8 cellular contexts compared by ENCODE assay signal in the genomic region with DNA sequence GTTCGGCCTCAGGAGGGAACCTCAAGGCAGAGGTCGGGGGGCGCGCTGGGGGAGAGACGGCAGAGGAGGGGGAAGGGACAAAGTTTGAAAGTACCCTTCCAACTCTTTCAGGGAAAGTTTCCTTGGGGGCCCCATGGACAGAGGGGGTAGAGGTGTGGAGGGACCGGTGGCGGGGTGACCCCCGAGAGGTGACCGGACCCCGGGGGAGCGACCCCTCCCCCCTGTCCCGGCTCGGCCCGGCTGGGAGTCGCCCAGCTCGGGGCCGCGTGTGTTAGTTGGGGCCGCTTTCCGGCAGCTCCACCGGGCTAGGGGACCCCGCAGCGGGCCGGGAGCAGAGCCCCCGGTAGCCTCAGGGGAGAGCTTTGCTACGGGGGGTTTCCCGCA. TPM values are rescaled to one million over a fixed set of nuclear protein-coding genes. Genes with fewer than 3 reads are reported as not detected.
DNase-seq lines count a peak whose midpoint lies in the region; ATAC-seq, FAIRE-seq and TF ChIP-seq lines count a peak whose summit lies in the region.

No MANE protein-coding gene starts in this region.

- H3K4me3 Mint-ChIP-seq in HFFc6: peak overlapping the region; percentile 67

- H3K9me3 ChIP-seq in A549 (no peaks in the 10 kb centered on the region), muscle layer of colon (ENCODE audit: low read length) (no peaks in the 10 kb centered on the region)

- TF ChIP-seq CTCF in A549 (IDR thresholded peaks at IDR 0.05) (no peak), HFFc6 (IDR thresholded peaks at IDR 0.05) (no peak), bronchial epithelial cell (IDR thresholded peaks at IDR 0.05; ENCODE audit: insufficient read depth, low read length, severe bottlenecking) (no peak)

- H3K27ac ChIP-seq in A549 (peak overlapping the region; percentile 96 to 99), muscle layer of colon (ENCODE audit: low read depth, low read length) (peak overlapping the region; percentile 66)

- no peak for TF ChIP-seq EP300 in A549 (IDR thresholded peaks at IDR 0.05)

- POLR2A ChIA-PET in A549 (lab: Yijun Ruan, JAX): interaction anchor here (0.6 to 1.5 kb wide), 7 partner anchors 14 to 198 kb away, joined by 3 to 6 read pairs (median 4); a partner anchor contains a TSS

- no peak for FAIRE-seq in A549 (lab: Jason Lieb, UNC)
- no peak for FAIRE-seq in bronchial epithelial cell (lab: Jason Lieb, UNC)

- CTCF ChIA-PET in A549 (lab: Yijun Ruan, JAX): interaction anchor here (1.2 to 2.6 kb wide), 4 partner anchors 10 to 13 kb away, joined by 3 to 8 read pairs (median 5); no protein-coding TSS in a partner anchor

- peaks cover 48% of the 10 kb centered on the region for H3K4me1 Mint-ChIP-seq in HFFc6 (ENCODE audit: low read depth)

- peaks cover 3% of the 10 kb centered on the region for H3K27me3 Mint-ChIP-seq in HFFc6 (ENCODE audit: insufficient read depth)

- H3K36me3 ChIP-seq in bronchial epithelial cell (ENCODE audit: control insufficient read depth, insufficient read depth, low read length) (no peaks in the 10 kb centered on the region), muscle layer of colon (ENCODE audit: insufficient read depth, low read length) (no peaks in the 10 kb centered on the region)

- no peak for DNase-seq in A549 (ENCODE audit: low read depth in 1 of 2, low spot score in 1 of 2)
- DNase-seq in HFFc6: no peak
- no peak for DNase-seq in bronchial epithelial cell (ENCODE audit: low read depth)
- no peak for DNase-seq in cerebellar cortex (ENCODE audit: low spot score)
- no peak for DNase-seq in glomerular visceral epithelial cell (ENCODE audit: extremely low spot score)

- H3K4me3 ChIP-seq in A549 (peak overlapping the region; percentile 69), bronchial epithelial cell (ENCODE audit: low read depth, low read length) (peak overlapping the region; percentile 55), muscle layer of colon (ENCODE audit: low read depth in 1 of 2, low read length in 2 of 2) (peak overlapping the region; percentile 30 to 35)

- WGBS in A549 (ENCODE audit: missing lambda C conversion rate): no CpG with 5 or more reads among the region's 27 CpGs

- H3K27me3 ChIP-seq in bronchial epithelial cell (ENCODE audit: control insufficient read depth, insufficient read depth, low read length) (no peaks in the 10 kb centered on the region), muscle layer of colon (ENCODE audit: control insufficient read depth in 1 of 2, insufficient read depth in 2 of 2, low read length in 2 of 2) (no peaks in the 10 kb centered on the region)

- no peaks in the 10 kb centered on the region; the same call in 1 of the 2 replicates for H3K36me3 Mint-ChIP-seq in HFFc6 (ENCODE audit: low read depth)

- no peak for TF ChIP-seq RAD21 in A549 (conservative IDR thresholded peaks at IDR 0.05 in 1 of 2, IDR thresholded peaks at IDR 0.05 in 1 of 2)

- H3K4me1 ChIP-seq in A549 (peaks cover 20% of the 10 kb centered on the region), muscle layer of colon (ENCODE audit: insufficient read depth, low read length) (peaks cover 43% of the 10 kb centered on the region)

- H3K9ac ChIP-seq in muscle layer of colon (ENCODE audit: low read length): no peak overlapping the region

- no peak for TF ChIP-seq POLR2A in A549 (IDR thresholded peaks at IDR 0.05; ENCODE audit: low read length)

- peak overlapping the region; percentile 99 for H3K4me2 ChIP-seq in A549

- peak overlapping the region; percentile 74 for H3K27ac Mint-ChIP-seq in HFFc6

- no peak for ATAC-seq in A549
- no peak for ATAC-seq in GM21381 (IDR thresholded peaks at IDR 0.05; ENCODE audit: unreplicated experiment)
- no peak for ATAC-seq in GM21825 (IDR thresholded peaks at IDR 0.05; ENCODE audit: unreplicated experiment)

- no peaks in the 10 kb centered on the region for H3K9me3 Mint-ChIP-seq in HFFc6

TF ChIP-seq in A549, 52 proteins besides CTCF, POLR2A, EP300 and RAD21:
- TF ChIP-seq, protein P1, sequence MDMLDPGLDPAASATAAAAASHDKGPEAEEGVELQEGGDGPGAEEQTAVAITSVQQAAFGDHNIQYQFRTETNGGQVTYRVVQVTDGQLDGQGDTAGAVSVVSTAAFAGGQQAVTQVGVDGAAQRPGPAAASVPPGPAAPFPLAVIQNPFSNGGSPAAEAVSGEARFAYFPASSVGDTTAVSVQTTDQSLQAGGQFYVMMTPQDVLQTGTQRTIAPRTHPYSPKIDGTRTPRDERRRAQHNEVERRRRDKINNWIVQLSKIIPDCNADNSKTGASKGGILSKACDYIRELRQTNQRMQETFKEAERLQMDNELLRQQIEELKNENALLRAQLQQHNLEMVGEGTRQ (IDR thresholded peaks at IDR 0.05): no peak
- TF ChIP-seq POLR2AphosphoS2 (conservative IDR thresholded peaks at IDR 0.05; ENCODE audit: low read length): no peak
- no peak for TF ChIP-seq FOSB (CRISPR knock-in tag; IDR thresholded peaks at IDR 0.05)
- no peak for TF ChIP-seq KDM1A (IDR thresholded peaks at IDR 0.05; ENCODE audit: low read depth)
- TF ChIP-seq EHF (CRISPR knock-in tag; IDR thresholded peaks at IDR 0.05): 0 out of 2 replicates have a peak, but pooled peaks have one; percentile 13
- TF ChIP-seq CBX8 (IDR thresholded peaks at IDR 0.05): no peak

RNA-seq across cellular contexts. Expression of a gene that starts 3.2 kb away (rescaled TPM):
- polyA plus RNA-seq in A549 (2011; rRNA removed): 1.2 and 1.3 TPM in 2 replicates
- polyA plus RNA-seq in A549 (2012; cell fraction: cytosol; rRNA removed): 3.2 and 4.8 TPM in 2 replicates
- polyA plus RNA-seq in A549 (2012; cell fraction: nucleus; rRNA removed): 5.1 and 6.7 TPM in 2 replicates
- polyA plus RNA-seq in A549 (2017; fragmentation: RNase III; extraction: RNeasy Plus Mini Kit Qiagen cat#74134 plus additional on column Dnase treatment): 2.1 to 3.1 TPM (median 2.6 TPM) in 3 replicates
- polyA minus RNA-seq in A549 (2011; rRNA and poly(A)+ RNA removed): 2.2 and 3.6 TPM in 2 replicates
- 10 to 100 TPM; 27.6 to 42.3 (median 29.2) TPM for total RNA-seq in HFFc6 (2021; fragmentation: NEBNext Ultra II Directional; extraction: Animal tissue kit (Norgen Biotek cat#: 25700))
- 12.8 and 27.6 TPM in 2 replicates for total RNA-seq in bronchial epithelial cell

RNA-seq across cellular contexts. Expression of a gene that starts 18.7 kb away (rescaled TPM):
- polyA plus RNA-seq in A549 (2011; rRNA removed) (not detected in 2 replicates), A549 (2017; fragmentation: RNase III; extraction: RNeasy Plus Mini Kit Qiagen cat#74134 plus additional on column Dnase treatment) (not detected in 3 replicates)
- not detected in 2 replicates for polyA plus RNA-seq in A549 (2012; cell fraction: cytosol; rRNA removed)
- 0.06 TPM in 1 of 2 replicates, not detected in the other for polyA plus RNA-seq in A549 (2012; cell fraction: nucleus; rRNA removed)
- polyA minus RNA-seq in A549 (2011; rRNA and poly(A)+ RNA removed): not detected in 2 replicates
- not detected for total RNA-seq in HFFc6 (2021; fragmentation: NEBNext Ultra II Directional; extraction: Animal tissue kit (Norgen Biotek cat#: 25700))
- total RNA-seq in bronchial epithelial cell: not detected in 2 replicates

RNA-seq across cellular contexts. Expression of a gene that starts 39.6 kb away (rescaled TPM):
- 13.2 and 15.2 TPM in 2 replicates for polyA plus RNA-seq in A549 (2011; rRNA removed)
- 27.2 and 35.3 TPM in 2 replicates for polyA plus RNA-seq in A549 (2012; cell fraction: cytosol; rRNA removed)
- polyA plus RNA-seq in A549 (2012; cell fraction: nucleus; rRNA removed): 50.3 and 76.5 TPM in 2 replicates
- polyA plus RNA-seq in A549 (2017; fragmentation: RNase III; extraction: RNeasy Plus Mini Kit Qiagen cat#74134 plus additional on column Dnase treatment): 19.3 to 21.8 TPM (median 21.1 TPM) in 3 replicates
- 14.0 and 17.0 TPM in 2 replicates for polyA minus RNA-seq in A549 (2011; rRNA and poly(A)+ RNA removed)
- total RNA-seq in HFFc6 (2021; fragmentation: NEBNext Ultra II Directional; extraction: Animal tissue kit (Norgen Biotek cat#: 25700)): 10 to 100 TPM; 18.3 to 25.4 (median 20.9) TPM
- total RNA-seq in bronchial epithelial cell: 18.7 and 18.9 TPM in 2 replicates

RNA-seq across cellular contexts. Expression of a gene that starts 44.7 kb away (rescaled TPM):
- polyA plus RNA-seq in A549 (2011; rRNA removed) (423 and 493 TPM in 2 replicates), A549 (2017; fragmentation: RNase III; extraction: RNeasy Plus Mini Kit Qiagen cat#74134 plus additional on column Dnase treatment) (212 to 222 TPM (median 218 TPM) in 3 replicates)
- polyA plus RNA-seq in A549 (2012; cell fraction: cytosol; rRNA removed): 206 and 272 TPM in 2 replicates
- 133 and 171 TPM in 2 replicates for polyA plus RNA-seq in A549 (2012; cell fraction: nucleus; rRNA removed)
- 412 and 554 TPM in 2 replicates for polyA minus RNA-seq in A549 (2011; rRNA and poly(A)+ RNA removed)
- total RNA-seq in HFFc6 (2021; fragmentation: NEBNext Ultra II Directional; extraction: Animal tissue kit (Norgen Biotek cat#: 25700)): 100 to 1,000 TPM; 306 to 371 (median 357) TPM
- total RNA-seq in bronchial epithelial cell: 267 and 420 TPM in 2 replicates
